In genomic region chr19:4061178-4061682, GRCh38 we compare ENCODE assay signal across 8 cellular contexts. TPM values are rescaled to one million over a fixed set of nuclear protein-coding genes. Genes with fewer than 3 reads are reported as not detected.
DNase-seq lines count a peak whose midpoint lies in the region; ATAC-seq and TF ChIP-seq lines count a peak whose summit lies in the region.

No MANE protein-coding gene starts in this region.

- H3K9me3 Mint-ChIP-seq in CD4-positive, CD25-positive, alpha-beta regulatory T cell: no peaks in the 10 kb centered on the region
- no peaks in the 10 kb centered on the region for H3K9me3 Mint-ChIP-seq in effector memory CD8-positive, alpha-beta T cell
- no peaks in the 10 kb centered on the region for H3K9me3 Mint-ChIP-seq in activated T-helper 1 cell treated with anti-CD3 and anti-CD28 coated beads, Interleukin-12 subunit alpha, Interleukin-12 subunit beta, Interleukin-2, Interleukin-4 antibody, amounts not matched to agents 30 ng/mL and 10 ng/mL and 1 ng/mL, durations not matched to agents 14 hours and 24 hours and 36 hours

- peaks cover 70% of the 10 kb centered on the region for H3K4me1 ChIP-seq in CD4-positive, CD25-positive, alpha-beta regulatory T cell (ENCODE audit: control insufficient read depth, insufficient read depth, low read length, poor library complexity, severe bottlenecking)

- no peak overlapping the region for H3K4me3 ChIP-seq in CD4-positive, CD25-positive, alpha-beta regulatory T cell (ENCODE audit: low read depth, low read length)

- H3K36me3 ChIP-seq in CD4-positive, CD25-positive, alpha-beta regulatory T cell (ENCODE audit: control insufficient read depth, insufficient read depth, low read length): peaks cover 8% of the 10 kb centered on the region

- intact Hi-C loops in activated T-helper 1 cell treated with anti-CD3 and anti-CD28 coated beads, Interleukin-12 subunit alpha, Interleukin-12 subunit beta, Interleukin-2, Interleukin-4 antibody, amounts not matched to agents 30 ng/mL and 10 ng/mL and 1 ng/mL, durations not matched to agents 14 hours and 24 hours and 36 hours (cut with micrococcal nuclease): no loop called here

- peaks cover 3% of the 10 kb centered on the region for H3K36me3 Mint-ChIP-seq in CD4-positive, CD25-positive, alpha-beta regulatory T cell
- H3K36me3 Mint-ChIP-seq in effector memory CD8-positive, alpha-beta T cell (ENCODE audit: insufficient read depth): peaks cover 74% of the 10 kb centered on the region
- H3K36me3 Mint-ChIP-seq in activated T-helper 1 cell treated with anti-CD3 and anti-CD28 coated beads, Interleukin-12 subunit alpha, Interleukin-12 subunit beta, Interleukin-2, Interleukin-4 antibody, amounts not matched to agents 30 ng/mL and 10 ng/mL and 1 ng/mL, durations not matched to agents 14 hours and 24 hours and 36 hours (ENCODE audit: low read depth): peaks cover 9% of the 10 kb centered on the region

- peak overlapping the region in 2 of 4 donors; percentile 11 to 84 for H3K4me3 Mint-ChIP-seq in CD4-positive, CD25-positive, alpha-beta regulatory T cell
- peak overlapping the region; percentile 86 to 89 for H3K4me3 Mint-ChIP-seq in effector memory CD8-positive, alpha-beta T cell
- no peak overlapping the region for H3K4me3 Mint-ChIP-seq in activated T-helper 1 cell treated with anti-CD3 and anti-CD28 coated beads, Interleukin-12 subunit alpha, Interleukin-12 subunit beta, Interleukin-2, Interleukin-4 antibody, amounts not matched to agents 30 ng/mL and 10 ng/mL and 1 ng/mL, durations not matched to agents 14 hours and 24 hours and 36 hours

- no peak for ATAC-seq in CD4-positive, CD25-positive, alpha-beta regulatory T cell (ENCODE audit: low read depth in 2 of 2)
- ATAC-seq in effector memory CD8-positive, alpha-beta T cell (replicated peaks): no peak
- ATAC-seq in omental fat pad (ENCODE audit: low FRiP score): peak; percentile 2

- H3K27ac Mint-ChIP-seq in CD4-positive, CD25-positive, alpha-beta regulatory T cell: peak overlapping the region in 2 of 3 donors; percentile 25 to 48
- peak overlapping the region in 1 of 2 donors; percentile 95 for H3K27ac Mint-ChIP-seq in effector memory CD8-positive, alpha-beta T cell
- no peak overlapping the region for H3K27ac Mint-ChIP-seq in activated T-helper 1 cell treated with anti-CD3 and anti-CD28 coated beads, Interleukin-12 subunit alpha, Interleukin-12 subunit beta, Interleukin-2, Interleukin-4 antibody, amounts not matched to agents 30 ng/mL and 10 ng/mL and 1 ng/mL, durations not matched to agents 14 hours and 24 hours and 36 hours

- TF ChIP-seq CTCF in omental fat pad (IDR thresholded peaks at IDR 0.05): no peak

- no peaks in the 10 kb centered on the region for H3K27me3 ChIP-seq in CD4-positive, CD25-positive, alpha-beta regulatory T cell (ENCODE audit: control insufficient read depth, insufficient read depth, low read length)

- no peaks in the 10 kb centered on the region for H3K27me3 Mint-ChIP-seq in CD4-positive, CD25-positive, alpha-beta regulatory T cell
- no peaks in the 10 kb centered on the region for H3K27me3 Mint-ChIP-seq in effector memory CD8-positive, alpha-beta T cell
- H3K27me3 Mint-ChIP-seq in activated T-helper 1 cell treated with anti-CD3 and anti-CD28 coated beads, Interleukin-12 subunit alpha, Interleukin-12 subunit beta, Interleukin-2, Interleukin-4 antibody, amounts not matched to agents 30 ng/mL and 10 ng/mL and 1 ng/mL, durations not matched to agents 14 hours and 24 hours and 36 hours (ENCODE audit: insufficient read depth): no peaks in the 10 kb centered on the region

- no peaks in the 10 kb centered on the region for H3K9me3 ChIP-seq in CD4-positive, CD25-positive, alpha-beta regulatory T cell (ENCODE audit: control insufficient read depth in 2 of 2, low read length in 2 of 2)

- DNase-seq in CD4-positive, CD25-positive, alpha-beta regulatory T cell: no peak
- DNase-seq in NOMO-1 (lab: John Stamatoyannopoulos, UW; ENCODE audit: unreplicated experiment in 2 of 2) (peak; percentile 80 to 81), omental fat pad (ENCODE audit: low spot score) (peak; percentile 62), NCI-H524 (lab: John Stamatoyannopoulos, UW) (no peak), putamen (ENCODE audit: low spot score) (no peak), amniotic stem cell (lab: John Stamatoyannopoulos, UW) (no peak)
- DNase-seq in effector memory CD8-positive, alpha-beta T cell: peak in 1 of 3 experiments; percentile 48
- no peak for DNase-seq in activated T-helper 1 cell treated with anti-CD3 and anti-CD28 coated beads, Interleukin-12 subunit alpha, Interleukin-12 subunit beta, Interleukin-2, Interleukin-4 antibody, amounts not matched to agents 30 ng/mL and 10 ng/mL and 1 ng/mL, durations not matched to agents 14 hours and 24 hours and 36 hours (ENCODE audit: low spot score)

- peak overlapping the region; percentile 74 for H3K27ac ChIP-seq in CD4-positive, CD25-positive, alpha-beta regulatory T cell (ENCODE audit: insufficient read depth, low read length, poor library complexity, severe bottlenecking)

- peaks cover 0 to 47% (median 8%) of the 10 kb centered on the region in 4 donors for H3K4me1 Mint-ChIP-seq in CD4-positive, CD25-positive, alpha-beta regulatory T cell
- H3K4me1 Mint-ChIP-seq in effector memory CD8-positive, alpha-beta T cell (ENCODE audit: low read depth in 2 of 2): peaks cover 31 to 38% of the 10 kb centered on the region in 2 donors
- H3K4me1 Mint-ChIP-seq in activated T-helper 1 cell treated with anti-CD3 and anti-CD28 coated beads, Interleukin-12 subunit alpha, Interleukin-12 subunit beta, Interleukin-2, Interleukin-4 antibody, amounts not matched to agents 30 ng/mL and 10 ng/mL and 1 ng/mL, durations not matched to agents 14 hours and 24 hours and 36 hours (ENCODE audit: low read depth): no peaks in the 10 kb centered on the region

RNA-seq across cellular contexts. Expression of gene ZBTB7A, which starts 5.5 kb away (rescaled TPM):
- total RNA-seq in CD4-positive, CD25-positive, alpha-beta regulatory T cell: 50.5 TPM
- 10 to 100 TPM; 19.6 to 30.4 (median 23.7) TPM for polyA plus RNA-seq in CD4-positive, CD25-positive, alpha-beta regulatory T cell
- 10 to 100 TPM; 33.3 to 53.3 (median 38.4) TPM for total RNA-seq in omental fat pad
- total RNA-seq in activated T-helper 1 cell treated with anti-CD3 and anti-CD28 coated beads, Interleukin-12 subunit alpha, Interleukin-12 subunit beta, Interleukin-2, Interleukin-4 antibody, amounts not matched to agents 30 ng/mL and 10 ng/mL and 1 ng/mL, durations not matched to agents 14 hours and 24 hours and 36 hours: 37.1 and 41.3 TPM in 2 replicates

RNA-seq across cellular contexts. Expression of gene PIAS4, which starts 53.7 kb away (rescaled TPM):
- 25.4 TPM for total RNA-seq in CD4-positive, CD25-positive, alpha-beta regulatory T cell
- polyA plus RNA-seq in CD4-positive, CD25-positive, alpha-beta regulatory T cell: 10 to 100 TPM in 1 of 4 donors, 1 to 10 TPM in 3; 4.1 to 10.4 (median 4.4) TPM
- total RNA-seq in omental fat pad: 10 to 100 TPM; 10.6 to 21.6 (median 11.2) TPM
- 37.6 and 41.0 TPM in 2 replicates for total RNA-seq in activated T-helper 1 cell treated with anti-CD3 and anti-CD28 coated beads, Interleukin-12 subunit alpha, Interleukin-12 subunit beta, Interleukin-2, Interleukin-4 antibody, amounts not matched to agents 30 ng/mL and 10 ng/mL and 1 ng/mL, durations not matched to agents 14 hours and 24 hours and 36 hours

Comparison
In these comparisons a context has a peak if more than half of its experiments do, and no peak if none do; other contexts are left out.
1. DNase-seq: peak in NOMO-1 (2 of 2) and omental fat pad (single experiment); none in CD4-positive, CD25-positive, alpha-beta regulatory T cell (0 of 3), NCI-H524 (0 of 2), putamen (single experiment), amniotic stem cell (single experiment) and activated T-helper 1 cell treated with anti-CD3 and anti-CD28 coated beads, Interleukin-12 subunit alpha, Interleukin-12 subunit beta, Interleukin-2, Interleukin-4 antibody, amounts not matched to agents 30 ng/mL and 10 ng/mL and 1 ng/mL, durations not matched to agents 14 hours and 24 hours and 36 hours (single experiment).